ENCODE assay signal across 9 cellular contexts in genomic region chrX:109485470-109486340, GRCh38. TPM values are rescaled to one million over a fixed set of nuclear protein-coding genes. Genes with fewer than 3 reads are reported as not detected.
DNase-seq lines count a peak whose midpoint lies in the region; ATAC-seq and TF ChIP-seq lines count a peak whose summit lies in the region.
"Had no signal": no experiment of that assay in that cellular context is flagged by ENCODE, and none has a peak within 500 bp of the region (broad histone marks: within the 10 kb centered on the region; RNA-seq: fewer than 3 reads in every experiment).

No MANE protein-coding gene starts in this region.

- no peak overlapping the region for H3K27ac ChIP-seq in psoas muscle

- no peak overlapping the region for H3K4me3 ChIP-seq in psoas muscle

- no peaks in the 10 kb centered on the region for H3K36me3 ChIP-seq in psoas muscle (ENCODE audit: insufficient read depth in 1 of 2, low read depth in 1 of 2)

- in situ Hi-C loops in SK-MEL-5 (cut with HindIII; ENCODE audit: low pct_unique_long_range_greater_than_20kb, low sequenced_read_pairs): no loop called here

- DNase-seq in COLO829 (ENCODE audit: low spot score): peak; percentile 35
- DNase-seq in M059J (ENCODE audit: low read depth): peak; percentile 64
- peak; percentile 73 for DNase-seq in SK-MEL-5 (ENCODE audit: low read depth, low spot score)
- peak; percentile 47 for DNase-seq in activated naive CD4-positive, alpha-beta T cell treated with anti-CD3 and anti-CD28 coated beads, Interleukin-2, amount 50 U/mL, for 16 hours
- peak; percentile 73 for DNase-seq in Right ventricle myocardium inferior (ENCODE audit: missing footprints)
- DNase-seq in psoas muscle: peak; percentile 18 to 63

- no peaks in the 10 kb centered on the region for H3K9me3 ChIP-seq in psoas muscle

- WGBS in psoas muscle, 3 donors: 11 to 13% (median 11%) methylated on average over 9 of the region's 9 CpGs

- ATAC-seq in GM19467 (IDR thresholded peaks at IDR 0.05; ENCODE audit: unreplicated experiment) (peak; percentile 62), Right ventricle myocardium inferior (no peak), psoas muscle (peak; percentile 58 to 77 (median 62)), GM21367 (IDR thresholded peaks at IDR 0.05; ENCODE audit: unreplicated experiment) (no peak)

- H3K4me1 ChIP-seq in psoas muscle: no peaks in the 10 kb centered on the region

- peak; percentile 98 for TF ChIP-seq CTCF in psoas muscle (IDR thresholded peaks at IDR 0.05)

- intact Hi-C loops in Right ventricle myocardium inferior (cut with DNase I) (loop anchor here (2.0 to 10.0 kb wide), 2 partner anchors 149 to 399 kb away; no protein-coding TSS in a partner anchor), psoas muscle (cut with DNase I) (loop anchor here (2.0 to 5.0 kb wide), 3 partner anchors 147 to 402 kb away; no protein-coding TSS in a partner anchor)

- peaks cover 0 to 9% (median 0%) of the 10 kb centered on the region in 3 donors for H3K27me3 ChIP-seq in psoas muscle (ENCODE audit: insufficient read depth in 3 of 3, low read length in 2 of 3)

RNA-seq across cellular contexts. Expression of gene GUCY2F, which starts 3.8 kb away (rescaled TPM):
- total RNA-seq in M059J (2014; rRNA removed; shearing (Covaris generic)): not detected in 2 replicates
- not detected in 2 replicates for total RNA-seq in SK-MEL-5 (2014; rRNA removed; shearing (Covaris generic))
- polyA plus RNA-seq in SK-MEL-5 (2015; cell fraction: cytosol; rRNA removed): not detected in 2 replicates
- polyA plus RNA-seq in SK-MEL-5 (2015; cell fraction: nucleus; rRNA removed): not detected in 2 replicates
- not detected for total RNA-seq in Right ventricle myocardium inferior
- not detected for total RNA-seq in psoas muscle
- polyA plus RNA-seq in psoas muscle: not detected
- total RNA-seq: T-helper 2 cell treated with Interferon-gamma antibody and Interleukin-4, amounts not matched to agents 100 ng/mL and 5 ng/mL, for 36 hours had no signal

RNA-seq across cellular contexts. Expression of gene NXT2, which starts 50.9 kb away (rescaled TPM):
- total RNA-seq in M059J (2014; rRNA removed; shearing (Covaris generic)): 22.9 and 30.5 TPM in 2 replicates
- total RNA-seq in SK-MEL-5 (2014; rRNA removed; shearing (Covaris generic)): 22.8 and 23.2 TPM in 2 replicates
- 13.0 and 13.8 TPM in 2 replicates for polyA plus RNA-seq in SK-MEL-5 (2015; cell fraction: cytosol; rRNA removed)
- polyA plus RNA-seq in SK-MEL-5 (2015; cell fraction: nucleus; rRNA removed): 5.1 and 5.8 TPM in 2 replicates
- total RNA-seq in Right ventricle myocardium inferior (2.2 TPM), psoas muscle (1 to 10 TPM; 1.2 to 2.6 (median 2.1) TPM)
- polyA plus RNA-seq in psoas muscle: 1 to 10 TPM; 2.0 to 4.4 (median 2.8) TPM

Comparison
In these comparisons a context has a peak if more than half of its experiments do, and no peak if none do; other contexts are left out.
1. ATAC-seq: peak in GM19467 (single experiment) and psoas muscle (4 of 4); none in Right ventricle myocardium inferior (single experiment) and GM21367 (single experiment).
2. Peak in every context shown above with its lines, with median percentiles within 50 percentile points of each other: DNase-seq.